In the genomic region with DNA sequence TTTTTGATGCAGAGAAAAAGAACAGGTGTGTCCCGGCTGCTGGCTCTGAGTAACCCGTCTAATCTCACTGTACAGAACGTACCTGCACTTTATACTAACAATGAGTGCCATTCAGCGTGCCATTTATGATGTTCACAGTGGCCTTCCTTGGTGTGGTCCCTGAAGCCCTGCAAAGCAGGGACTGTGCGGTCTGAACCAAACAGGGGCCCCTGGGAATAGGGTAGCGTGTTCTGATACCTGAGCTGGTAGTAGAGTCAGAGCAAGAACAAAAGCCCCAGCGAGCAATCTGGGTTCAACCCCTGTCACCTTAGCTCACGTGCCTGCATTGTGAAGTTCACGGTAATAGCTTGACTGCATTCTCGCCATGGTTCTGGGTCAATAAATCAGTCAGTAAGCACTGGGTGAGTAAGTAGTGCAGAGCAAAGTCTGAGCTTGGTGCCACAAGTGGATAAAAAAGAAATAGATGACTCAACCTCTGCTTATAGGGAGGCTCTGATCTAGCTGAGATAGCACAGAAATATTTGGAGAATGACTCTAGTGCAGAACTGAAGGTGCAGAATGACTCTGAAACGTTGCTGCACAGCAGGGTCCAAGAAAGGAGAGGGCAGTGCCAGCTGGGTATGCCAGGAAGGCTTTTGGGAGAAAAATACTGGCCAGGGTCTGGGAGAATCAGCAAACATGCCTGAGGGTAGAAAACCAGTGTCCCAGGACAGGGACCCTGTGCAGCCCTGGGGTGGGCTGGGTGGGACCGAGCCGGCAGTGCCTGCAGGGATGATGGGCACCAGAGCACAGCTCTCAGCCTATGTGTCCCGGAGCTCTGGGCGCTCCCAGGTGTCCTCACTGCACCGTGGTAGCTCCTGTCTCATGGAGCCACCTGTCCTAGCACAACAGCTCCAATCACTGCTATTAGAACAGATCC, we compare ENCODE assay signal across 9 cellular contexts.
A peak's percentile ranks its signal among the peaks of the same experiment; 100 is the strongest.
DNase-seq lines count a peak whose midpoint lies in the region; FAIRE-seq and TF ChIP-seq lines count a peak whose summit lies in the region.
"Had no signal": no experiment of that assay in that cellular context is flagged by ENCODE, and none has a peak within 500 bp of the region (broad histone marks: within the 10 kb centered on the region; RNA-seq: fewer than 3 reads in every experiment).

No MANE protein-coding gene starts in this region.

- H3K79me2 ChIP-seq in keratinocyte (ENCODE audit: control insufficient read depth, insufficient read depth, low read length), result no peaks in the 10 kb centered on the region

- TF ChIP-seq POLR2A in H54 (IDR thresholded peaks at IDR 0.05; ENCODE audit: low read depth, low read length), result no peak

- H3K4me2 ChIP-seq in keratinocyte (ENCODE audit: control insufficient read depth, extremely low read depth, insufficient read depth, low read depth, low read length), result no peak overlapping the region

- H3K4me3 ChIP-seq in keratinocyte (ENCODE audit: control insufficient read depth in 2 of 3, extremely low read depth in 1 of 3, insufficient read depth in 2 of 3, low read depth in 1 of 3, low read length in 3 of 3) (no peak overlapping the region), endodermal cell (ENCODE audit: low read length) (no peak overlapping the region)

- H3K9me1 ChIP-seq in keratinocyte (ENCODE audit: control insufficient read depth, extremely low read depth, insufficient read depth, low read length), result no peaks in the 10 kb centered on the region

- no peak overlapping the region for H2AFZ ChIP-seq in keratinocyte (ENCODE audit: control insufficient read depth, low read length)

- DNase-seq in DMS53 (lab: John Stamatoyannopoulos, UW) (peak; percentile 72), H54 (ENCODE audit: insufficient read length, low spot score) (peak; percentile 91), RKO (ENCODE audit: low spot score) (peak; percentile 92), keratinocyte (ENCODE audit: low read depth, low spot score) (peak; percentile 36), endodermal cell (no peak), NCI-H2029 treated with DMSO at 0.1 percent for 48 hours (lab: John Stamatoyannopoulos, UW) (no peak), SKM-1 (lab: John Stamatoyannopoulos, UW; ENCODE audit: unreplicated experiment) (no peak), pons (ENCODE audit: low spot score) (no peak)

- dilution Hi-C loops in keratinocyte (cut with MboI; ENCODE audit: extremely low pct_ligation_motif_present, low sequenced_read_pairs), result no loop called here

- peaks cover 15% of the 10 kb centered on the region for H3K27me3 ChIP-seq in keratinocyte (ENCODE audit: control insufficient read depth, extremely low read depth, insufficient read depth, low read length)
- H3K27me3 ChIP-seq in endodermal cell (ENCODE audit: control insufficient read depth, insufficient read depth, low read length, poor library complexity, severe bottlenecking), result peaks cover 6% of the 10 kb centered on the region

- H3K4me1 Mint-ChIP-seq in endodermal cell, result peaks cover 25% of the 10 kb centered on the region

- H3K27me3 Mint-ChIP-seq in endodermal cell (ENCODE audit: insufficient read depth), result peaks cover 10% of the 10 kb centered on the region

- no peaks in the 10 kb centered on the region for H3K36me3 Mint-ChIP-seq in endodermal cell (ENCODE audit: low read depth)

- no peak overlapping the region for H3K27ac Mint-ChIP-seq in endodermal cell

- H3K36me3 ChIP-seq in keratinocyte (ENCODE audit: control insufficient read depth in 2 of 2, extremely low read depth in 1 of 2, insufficient read depth in 2 of 2, low read length in 2 of 2) (no peaks in the 10 kb centered on the region), endodermal cell (ENCODE audit: control insufficient read depth, insufficient read depth, low read length) (no peaks in the 10 kb centered on the region)

- H3K9me3 ChIP-seq in keratinocyte (ENCODE audit: control insufficient read depth, low read depth, low read length) (no peaks in the 10 kb centered on the region), endodermal cell (ENCODE audit: control insufficient read depth, low read length) (no peaks in the 10 kb centered on the region)

- H3K9ac ChIP-seq in keratinocyte (ENCODE audit: control insufficient read depth, extremely low read depth, insufficient read depth, low read length), result no peak overlapping the region
- H3K9ac ChIP-seq in endodermal cell (ENCODE audit: extremely low read depth, low read length, poor library complexity, severe bottlenecking), result no peak overlapping the region

- H4K20me1 ChIP-seq in keratinocyte (ENCODE audit: control insufficient read depth, extremely low read depth, insufficient read depth, low read length), result no peaks in the 10 kb centered on the region

- no peak overlapping the region for H3K4me3 Mint-ChIP-seq in endodermal cell
- H3K4me3 Mint-ChIP-seq: dendritic cell treated with granulocyte-macrophage colony-stimulating factor and Interleukin-4, amounts not matched to agents 40 ng/mL and 50 ng/mL, for 4 days had no signal

- H3K4me1 ChIP-seq in keratinocyte (ENCODE audit: control insufficient read depth, extremely low read depth, insufficient read depth, low read length) (peaks cover 12% of the 10 kb centered on the region), endodermal cell (ENCODE audit: control insufficient read depth, insufficient read depth, low read length) (no peaks in the 10 kb centered on the region)

- no peaks in the 10 kb centered on the region for H3K9me3 Mint-ChIP-seq in endodermal cell
- H3K9me3 Mint-ChIP-seq: dendritic cell treated with granulocyte-macrophage colony-stimulating factor and Interleukin-4, amounts not matched to agents 40 ng/mL and 50 ng/mL, for 4 days had no signal

- FAIRE-seq in H54 (lab: Jason Lieb, UNC) (peak; percentile 80), keratinocyte (lab: Jason Lieb, UNC) (peak; percentile 89)

- TF ChIP-seq CTCF in keratinocyte (optimal IDR thresholded peaks at IDR 0.05 in 1 of 3, IDR thresholded peaks at IDR 0.05 in 1 of 3, conservative IDR thresholded peaks at IDR 0.05 in 1 of 3; ENCODE audit: extremely low read depth in 1 of 3, insufficient read depth in 2 of 3, low read length in 3 of 3) (no peak), endodermal cell (conservative IDR thresholded peaks at IDR 0.05) (no peak)

- WGBS in endodermal cell (ENCODE audit: insufficient coverage in 1 of 2, insufficient read length in 1 of 2), 2 experiments, result 88 to 90% methylated on average over 8 to 16 of the region's 16 CpGs

- no peak overlapping the region for H3K27ac ChIP-seq in keratinocyte (ENCODE audit: control insufficient read depth, insufficient read depth, low read length)
- H3K27ac ChIP-seq in endodermal cell (ENCODE audit: low read depth, low read length), result no peak overlapping the region

Comparison
In these comparisons a context has a peak if more than half of its experiments do, and no peak if none do; other contexts are left out.
1. DNase-seq: peak in DMS53 (single experiment), H54 (single experiment), RKO (single experiment) and keratinocyte (single experiment); none in endodermal cell (single experiment), NCI-H2029 treated with DMSO at 0.1 percent for 48 hours (single experiment), SKM-1 (single experiment) and pons (single experiment).